In the genomic region with DNA sequence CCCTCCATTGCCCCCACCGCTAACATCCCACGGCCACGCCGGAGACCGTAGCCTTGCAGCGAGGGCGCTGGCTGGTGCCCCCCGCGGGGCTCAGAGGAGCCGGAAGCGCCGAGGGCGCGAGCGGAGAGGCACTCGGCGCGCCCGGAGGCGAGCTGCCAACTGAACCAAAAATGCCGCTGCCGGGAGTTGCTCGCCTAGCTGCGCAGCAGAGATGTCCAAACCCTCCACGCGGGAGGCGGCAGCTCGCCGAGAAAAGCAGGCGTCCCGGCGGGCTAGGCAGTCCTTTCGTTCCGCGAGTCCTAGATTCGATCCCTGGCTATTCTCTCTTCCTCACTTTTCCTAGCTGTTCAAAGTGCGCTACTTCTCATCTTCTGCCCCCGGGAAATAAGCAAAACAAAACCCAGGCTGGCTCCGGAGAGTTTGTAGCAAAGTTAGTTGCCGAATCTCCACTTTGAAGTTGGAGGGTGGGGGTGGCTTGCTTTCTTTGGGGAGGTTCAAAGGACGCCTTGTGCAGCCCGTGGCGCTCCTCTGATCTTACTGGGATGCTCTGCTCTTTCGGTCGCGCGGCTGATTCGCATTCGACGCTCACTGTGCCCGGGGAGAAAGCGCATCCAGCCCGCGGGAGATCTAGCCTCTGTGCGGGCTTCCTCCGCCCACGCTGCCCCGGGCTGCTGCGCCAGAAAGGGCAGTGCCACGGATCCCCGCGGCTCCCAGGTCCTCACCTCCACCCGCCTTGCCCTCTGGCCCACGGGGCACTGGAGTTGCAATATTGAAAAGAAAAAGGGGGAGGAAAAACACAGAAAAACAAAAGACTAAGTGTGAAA, we compare ENCODE assay signal across 8 cellular contexts. TPM values are rescaled to one million over a fixed set of nuclear protein-coding genes. Genes with fewer than 3 reads are reported as not detected.
DNase-seq lines count a peak whose midpoint lies in the region; ATAC-seq and TF ChIP-seq lines count a peak whose summit lies in the region.

No MANE protein-coding gene starts in this region.

- H3K9me3 ChIP-seq in GM23248 (ENCODE audit: low read depth) (no peaks in the 10 kb centered on the region), neuron (ENCODE audit: low read length) (peaks cover 2% of the 10 kb centered on the region)

- H3K4me3 ChIP-seq in ACC112 (ENCODE audit: low read depth, low read length) (peak overlapping the region; percentile 76), GM23248 (peak overlapping the region; percentile 59), fibroblast of pulmonary artery (replicated peaks; ENCODE audit: low read depth, low read length) (peak overlapping the region; percentile 43), neuron (ENCODE audit: low read length) (peak overlapping the region; percentile 62)

- no peaks in the 10 kb centered on the region for H3K4me1 ChIP-seq in ACC112 (ENCODE audit: control insufficient read depth, insufficient read depth, low read length, unreplicated experiment)
- no peaks in the 10 kb centered on the region for H3K4me1 ChIP-seq in GM23248 (ENCODE audit: insufficient read depth)
- peaks cover 15% of the 10 kb centered on the region for H3K4me1 ChIP-seq in neuron (ENCODE audit: insufficient read depth, low read length)

- in situ Hi-C loops in GM23248 (cut with MboI): no loop called here

- peak overlapping the region; percentile 97 for H3K4me2 ChIP-seq in GM23248 (ENCODE audit: unreplicated experiment)

- ATAC-seq in GM21528 (IDR thresholded peaks at IDR 0.05; ENCODE audit: low FRiP score, unreplicated experiment) (no peak), HG03159 (IDR thresholded peaks at IDR 0.05; ENCODE audit: unreplicated experiment) (no peak)

- DNase-seq in GM23248: peak; percentile 67
- peak; percentile 50 for DNase-seq in T1000 (lab: John Stamatoyannopoulos, UW)
- DNase-seq in fibroblast of pulmonary artery (ENCODE audit: low read depth): peak; percentile 26
- no peak for DNase-seq in stimulated activated CD8-positive, alpha-beta memory T cell treated with anti-CD3 and anti-CD28 coated beads, Interleukin-4, amount 100 ng/mL, for 48 hours

- no peaks in the 10 kb centered on the region for H3K9me2 ChIP-seq in GM23248 (ENCODE audit: insufficient read depth)

- TF ChIP-seq CTCF in fibroblast of pulmonary artery (IDR thresholded peaks at IDR 0.05; ENCODE audit: low read length, missing control alignments): no peak

- H4K20me1 ChIP-seq in GM23248 (ENCODE audit: insufficient read depth): no peaks in the 10 kb centered on the region

- no peak overlapping the region for H3K9ac ChIP-seq in GM23248

- H3K36me3 ChIP-seq in ACC112 (ENCODE audit: insufficient read depth, low read length) (no peaks in the 10 kb centered on the region), GM23248 (ENCODE audit: low read depth) (no peaks in the 10 kb centered on the region), neuron (ENCODE audit: insufficient read depth, low read length) (no peaks in the 10 kb centered on the region)

- H3K27ac ChIP-seq in ACC112 (ENCODE audit: low read depth, low read length): no peak overlapping the region
- no peak overlapping the region for H3K27ac ChIP-seq in GM23248

- H3K27me3 ChIP-seq in ACC112 (ENCODE audit: insufficient read depth, low read length) (peaks cover 100% of the 10 kb centered on the region), GM23248 (replicated peaks; ENCODE audit: insufficient read depth) (peaks cover 97% of the 10 kb centered on the region), neuron (ENCODE audit: insufficient read depth, low read length) (peaks cover 75% of the 10 kb centered on the region)

- 1 to 2% methylated on average over 61 to 62 of the region's 64 CpGs for WGBS in GM23248 (ENCODE audit: low coverage in 1 of 2, low lambda C conversion rate in 2 of 2, missing lambda C conversion rate in 2 of 2), 2 experiments

- H3K79me2 ChIP-seq in ACC112 (ENCODE audit: control insufficient read depth, insufficient read depth, low read length, unreplicated experiment) (no peaks in the 10 kb centered on the region), GM23248 (ENCODE audit: insufficient read depth) (no peaks in the 10 kb centered on the region)

- peak overlapping the region; percentile 17 for H2AFZ ChIP-seq in ACC112 (ENCODE audit: low read length, unreplicated experiment)
- peak overlapping the region; percentile 89 for H2AFZ ChIP-seq in GM23248
- H2AFZ ChIP-seq in neuron (ENCODE audit: low read depth, low read length): peak overlapping the region; percentile 88

- H3F3A ChIP-seq in GM23248 (ENCODE audit: insufficient read depth): no peaks in the 10 kb centered on the region

RNA-seq across cellular contexts. Expression of gene NKX6-1, which starts 0.7 kb away (rescaled TPM):
- 0.11 TPM in 1 of 2 replicates, not detected in the other for total RNA-seq in GM23248 (2014; rRNA removed; shearing (Covaris generic))
- not detected in 2 replicates for polyA plus RNA-seq in GM23248 (2016; fragmentation: Nextera tagmentation; extraction: Ambion mirVana)

Comparison
In these comparisons a context has a peak if more than half of its experiments do, and no peak if none do; other contexts are left out.
1. H2AFZ ChIP-seq: peak in every context shown above with its lines; median percentile 89 in GM23248; 88 in neuron; 17 in ACC112.